In the genomic region with DNA sequence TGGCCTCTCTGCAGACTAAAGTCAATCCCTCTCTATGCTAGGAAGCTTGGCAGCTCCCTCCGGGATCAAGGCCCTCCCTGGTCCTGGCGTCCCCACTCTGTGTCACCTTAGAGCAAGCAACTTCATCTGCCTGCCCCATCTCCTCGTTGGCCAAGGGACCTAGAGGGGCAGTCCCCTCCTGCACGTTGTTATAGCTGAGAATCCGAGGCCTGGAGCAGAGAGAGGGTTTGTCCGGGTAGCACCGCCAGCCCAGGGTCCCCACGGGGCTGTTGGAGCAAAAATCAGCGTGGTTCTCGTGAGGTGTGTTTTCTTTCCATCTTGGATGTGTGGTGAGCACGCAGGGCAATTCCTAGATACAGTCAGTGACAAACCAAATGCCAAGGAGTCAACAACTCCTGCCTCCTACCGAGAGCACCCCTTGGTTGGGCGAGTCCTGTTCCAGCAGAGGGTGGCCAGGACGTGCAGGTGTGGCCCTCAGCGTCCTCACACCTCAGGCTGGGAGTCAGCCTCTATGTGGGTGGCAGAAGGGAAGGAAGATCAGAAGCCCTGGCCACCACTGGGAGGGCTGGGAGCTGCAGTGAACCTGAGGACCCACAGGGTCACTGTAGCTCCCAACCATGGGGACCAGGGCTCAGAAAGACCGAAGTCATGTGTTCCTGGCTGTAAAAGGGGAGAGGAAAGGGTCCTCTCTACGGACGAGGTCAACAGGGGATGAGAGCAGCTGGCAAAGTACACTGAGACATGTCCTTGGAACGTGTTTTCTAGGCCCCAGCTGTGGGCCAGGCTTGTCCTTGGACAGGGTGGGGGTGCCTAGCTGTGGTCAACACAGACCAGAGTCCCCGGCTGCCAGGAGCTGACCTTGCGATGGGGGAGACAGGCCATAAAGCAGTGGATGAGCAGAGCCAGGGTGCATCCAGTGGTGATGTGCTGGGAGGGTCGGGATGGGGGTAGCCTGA, we compare ENCODE assay signal across 1 cellular context.
TF ChIP-seq lines count a peak whose summit lies in the region.

No MANE protein-coding gene starts in this region.

TF ChIP-seq in HepG2, 621 proteins besides CTCF, POLR2A, EP300 and RAD21 (continued from another document and continues in another):
- TF ChIP-seq, protein P1, sequence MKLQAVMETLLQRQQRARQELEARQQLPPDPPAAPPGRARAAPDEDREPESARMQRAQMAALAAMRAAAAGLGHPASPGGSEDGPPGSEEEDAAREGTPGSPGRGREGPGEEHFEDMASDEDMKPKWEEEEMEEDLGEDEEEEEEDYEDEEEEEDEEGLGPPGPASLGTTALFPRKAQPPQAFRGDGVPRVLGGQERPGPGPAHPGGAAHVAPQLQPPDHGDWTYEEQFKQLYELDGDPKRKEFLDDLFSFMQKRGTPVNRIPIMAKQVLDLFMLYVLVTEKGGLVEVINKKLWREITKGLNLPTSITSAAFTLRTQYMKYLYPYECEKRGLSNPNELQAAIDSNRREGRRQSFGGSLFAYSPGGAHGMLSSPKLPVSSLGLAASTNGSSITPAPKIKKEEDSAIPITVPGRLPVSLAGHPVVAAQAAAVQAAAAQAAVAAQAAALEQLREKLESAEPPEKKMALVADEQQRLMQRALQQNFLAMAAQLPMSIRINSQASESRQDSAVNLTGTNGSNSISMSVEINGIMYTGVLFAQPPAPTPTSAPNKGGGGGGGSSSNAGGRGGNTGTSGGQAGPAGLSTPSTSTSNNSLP (IDR thresholded peaks at IDR 0.05; ENCODE audit: low read depth, low read length) = no peak
- no peak for TF ChIP-seq KDM5A (IDR thresholded peaks at IDR 0.05; ENCODE audit: borderline replicate concordance, low read length)
- 0 out of 2 replicates have a peak, but pooled peaks have one; percentile 41 for TF ChIP-seq AHR (CRISPR knock-in tag; IDR thresholded peaks at IDR 0.05)
- peak; percentile 92 for TF ChIP-seq ZNF350 (CRISPR knock-in tag; IDR thresholded peaks at IDR 0.05; ENCODE audit: borderline replicate concordance, low read depth)
- peak; percentile 91 for TF ChIP-seq ZNF800 (CRISPR knock-in tag; IDR thresholded peaks at IDR 0.05)
- TF ChIP-seq ZNF652 (CRISPR knock-in tag; IDR thresholded peaks at IDR 0.05; ENCODE audit: borderline replicate concordance, low read depth) = peak; percentile 90
- TF ChIP-seq DRAP1 (CRISPR knock-in tag; IDR thresholded peaks at IDR 0.05) = peak; percentile 72; the same call in 1 of the 2 replicates
- TF ChIP-seq SRF (IDR thresholded peaks at IDR 0.05; ENCODE audit: low read depth, low read length) = no peak
- TF ChIP-seq PCBP1 (IDR thresholded peaks at IDR 0.05; ENCODE audit: borderline replicate concordance, low read depth, low read length) = no peak
- TF ChIP-seq ZNF20 (CRISPR knock-in tag; IDR thresholded peaks at IDR 0.05) = no peak
- peak; percentile 46; the same call in 1 of the 2 replicates for TF ChIP-seq GABPB1 (CRISPR knock-in tag; IDR thresholded peaks at IDR 0.05)
- TF ChIP-seq SMYD3 (CRISPR knock-in tag; IDR thresholded peaks at IDR 0.05) = no peak
- peak; percentile 54 for TF ChIP-seq ZNF891 (CRISPR knock-in tag; IDR thresholded peaks at IDR 0.05)
- TF ChIP-seq ZC3H4 (CRISPR knock-in tag; IDR thresholded peaks at IDR 0.05; ENCODE audit: borderline replicate concordance) = no peak
- no peak for TF ChIP-seq ZNF367 (CRISPR knock-in tag; IDR thresholded peaks at IDR 0.05; ENCODE audit: borderline replicate concordance)
- no peak for TF ChIP-seq ATM (IDR thresholded peaks at IDR 0.05; ENCODE audit: borderline replicate concordance)
- peak; percentile 88; the same call in 1 of the 2 replicates for TF ChIP-seq ZSCAN21 (CRISPR knock-in tag; IDR thresholded peaks at IDR 0.05; ENCODE audit: borderline replicate concordance)
- TF ChIP-seq, protein P2, sequence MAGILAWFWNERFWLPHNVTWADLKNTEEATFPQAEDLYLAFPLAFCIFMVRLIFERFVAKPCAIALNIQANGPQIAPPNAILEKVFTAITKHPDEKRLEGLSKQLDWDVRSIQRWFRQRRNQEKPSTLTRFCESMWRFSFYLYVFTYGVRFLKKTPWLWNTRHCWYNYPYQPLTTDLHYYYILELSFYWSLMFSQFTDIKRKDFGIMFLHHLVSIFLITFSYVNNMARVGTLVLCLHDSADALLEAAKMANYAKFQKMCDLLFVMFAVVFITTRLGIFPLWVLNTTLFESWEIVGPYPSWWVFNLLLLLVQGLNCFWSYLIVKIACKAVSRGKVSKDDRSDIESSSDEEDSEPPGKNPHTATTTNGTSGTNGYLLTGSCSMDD (CRISPR knock-in tag; IDR thresholded peaks at IDR 0.05) = no peak
- TF ChIP-seq KDM3A (CRISPR knock-in tag; IDR thresholded peaks at IDR 0.05; ENCODE audit: low read depth) = peak; percentile 73; the same call in 1 of the 2 replicates
- TF ChIP-seq, protein P3, sequence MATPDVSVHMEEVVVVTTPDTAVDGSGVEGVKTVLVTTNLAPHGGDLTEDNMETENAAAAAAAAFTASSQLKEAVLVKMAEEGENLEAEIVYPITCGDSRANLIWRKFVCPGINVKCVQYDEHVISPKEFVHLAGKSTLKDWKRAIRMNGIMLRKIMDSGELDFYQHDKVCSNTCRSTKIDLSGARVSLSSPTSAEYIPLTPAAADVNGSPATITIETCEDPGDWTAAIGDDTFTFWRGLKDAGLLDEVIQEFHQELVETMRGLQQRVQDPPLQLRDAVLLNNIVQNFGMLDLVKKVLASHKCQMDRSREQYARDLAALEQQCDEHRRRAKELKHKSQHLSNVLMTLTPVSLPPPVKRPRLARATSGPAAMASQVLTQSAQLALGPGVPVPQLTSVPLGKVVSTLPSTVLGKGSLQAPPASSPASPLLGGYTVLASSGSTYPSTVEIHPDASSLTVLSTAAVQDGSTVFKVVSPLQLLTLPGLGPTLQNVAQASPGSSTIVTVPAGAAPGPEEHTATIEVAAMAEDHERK (CRISPR knock-in tag; IDR thresholded peaks at IDR 0.05; ENCODE audit: low read depth) = no peak
- no peak for TF ChIP-seq DDIT3 (CRISPR knock-in tag; IDR thresholded peaks at IDR 0.05)
- no peak for TF ChIP-seq ZNF577 (CRISPR knock-in tag; IDR thresholded peaks at IDR 0.05; ENCODE audit: borderline replicate concordance, low read depth)
- peak; percentile 32; the same call in 1 of the 2 replicates for TF ChIP-seq MAZ (IDR thresholded peaks at IDR 0.05; ENCODE audit: borderline replicate concordance, low read depth, low read length)
- TF ChIP-seq MAZ (CRISPR knock-in tag; IDR thresholded peaks at IDR 0.05; ENCODE audit: low read depth) = peak; percentile 82
- TF ChIP-seq SMARCE1 (IDR thresholded peaks at IDR 0.05; ENCODE audit: borderline replicate concordance) = no peak
- 0 out of 2 replicates have a peak, but pooled peaks have one; percentile 56 for TF ChIP-seq ZKSCAN5 (CRISPR knock-in tag; IDR thresholded peaks at IDR 0.05)
- TF ChIP-seq, protein P4, sequence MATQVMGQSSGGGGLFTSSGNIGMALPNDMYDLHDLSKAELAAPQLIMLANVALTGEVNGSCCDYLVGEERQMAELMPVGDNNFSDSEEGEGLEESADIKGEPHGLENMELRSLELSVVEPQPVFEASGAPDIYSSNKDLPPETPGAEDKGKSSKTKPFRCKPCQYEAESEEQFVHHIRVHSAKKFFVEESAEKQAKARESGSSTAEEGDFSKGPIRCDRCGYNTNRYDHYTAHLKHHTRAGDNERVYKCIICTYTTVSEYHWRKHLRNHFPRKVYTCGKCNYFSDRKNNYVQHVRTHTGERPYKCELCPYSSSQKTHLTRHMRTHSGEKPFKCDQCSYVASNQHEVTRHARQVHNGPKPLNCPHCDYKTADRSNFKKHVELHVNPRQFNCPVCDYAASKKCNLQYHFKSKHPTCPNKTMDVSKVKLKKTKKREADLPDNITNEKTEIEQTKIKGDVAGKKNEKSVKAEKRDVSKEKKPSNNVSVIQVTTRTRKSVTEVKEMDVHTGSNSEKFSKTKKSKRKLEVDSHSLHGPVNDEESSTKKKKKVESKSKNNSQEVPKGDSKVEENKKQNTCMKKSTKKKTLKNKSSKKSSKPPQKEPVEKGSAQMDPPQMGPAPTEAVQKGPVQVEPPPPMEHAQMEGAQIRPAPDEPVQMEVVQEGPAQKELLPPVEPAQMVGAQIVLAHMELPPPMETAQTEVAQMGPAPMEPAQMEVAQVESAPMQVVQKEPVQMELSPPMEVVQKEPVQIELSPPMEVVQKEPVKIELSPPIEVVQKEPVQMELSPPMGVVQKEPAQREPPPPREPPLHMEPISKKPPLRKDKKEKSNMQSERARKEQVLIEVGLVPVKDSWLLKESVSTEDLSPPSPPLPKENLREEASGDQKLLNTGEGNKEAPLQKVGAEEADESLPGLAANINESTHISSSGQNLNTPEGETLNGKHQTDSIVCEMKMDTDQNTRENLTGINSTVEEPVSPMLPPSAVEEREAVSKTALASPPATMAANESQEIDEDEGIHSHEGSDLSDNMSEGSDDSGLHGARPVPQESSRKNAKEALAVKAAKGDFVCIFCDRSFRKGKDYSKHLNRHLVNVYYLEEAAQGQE (IDR thresholded peaks at IDR 0.05; ENCODE audit: borderline replicate concordance in 1 of 2, low read depth in 1 of 2, low read length in 2 of 2) = no peak
- TF ChIP-seq ZNF468 (CRISPR knock-in tag; IDR thresholded peaks at IDR 0.05) = no peak
- 0 out of 2 replicates have a peak, but pooled peaks have one; percentile 8 for TF ChIP-seq STAG1 (CRISPR knock-in tag; IDR thresholded peaks at IDR 0.05)
- TF ChIP-seq ZFP41 (CRISPR knock-in tag; IDR thresholded peaks at IDR 0.05; ENCODE audit: borderline replicate concordance) = peak; percentile 39; the same call in 1 of the 2 replicates
- TF ChIP-seq NR2C2 (CRISPR knock-in tag; IDR thresholded peaks at IDR 0.05; ENCODE audit: borderline replicate concordance) = peak; percentile 87
- no peak for TF ChIP-seq ATF1 (CRISPR knock-in tag; IDR thresholded peaks at IDR 0.05)
- TF ChIP-seq SP2 (CRISPR knock-in tag; IDR thresholded peaks at IDR 0.05) = no peak; the same call in 1 of the 2 replicates
- no peak for TF ChIP-seq ZNF562 (CRISPR knock-in tag; IDR thresholded peaks at IDR 0.05; ENCODE audit: borderline replicate concordance)
- 0 out of 2 replicates have a peak, but pooled peaks have one; percentile 69 for TF ChIP-seq ZSCAN12 (CRISPR knock-in tag; IDR thresholded peaks at IDR 0.05)
- TF ChIP-seq SP4 (CRISPR knock-in tag; IDR thresholded peaks at IDR 0.05) = peak; percentile 44; the same call in 1 of the 2 replicates
- no peak for TF ChIP-seq BRF2 (CRISPR knock-in tag; IDR thresholded peaks at IDR 0.05)
- peak; percentile 98 for TF ChIP-seq THRA (CRISPR knock-in tag; IDR thresholded peaks at IDR 0.05; ENCODE audit: borderline replicate concordance)
- TF ChIP-seq PHF21A (CRISPR knock-in tag; IDR thresholded peaks at IDR 0.05) = peak; percentile 86
- no peak for TF ChIP-seq U2AF1 (optimal IDR thresholded peaks at IDR 0.05; ENCODE audit: low read depth, low read length)
- TF ChIP-seq, protein P5, sequence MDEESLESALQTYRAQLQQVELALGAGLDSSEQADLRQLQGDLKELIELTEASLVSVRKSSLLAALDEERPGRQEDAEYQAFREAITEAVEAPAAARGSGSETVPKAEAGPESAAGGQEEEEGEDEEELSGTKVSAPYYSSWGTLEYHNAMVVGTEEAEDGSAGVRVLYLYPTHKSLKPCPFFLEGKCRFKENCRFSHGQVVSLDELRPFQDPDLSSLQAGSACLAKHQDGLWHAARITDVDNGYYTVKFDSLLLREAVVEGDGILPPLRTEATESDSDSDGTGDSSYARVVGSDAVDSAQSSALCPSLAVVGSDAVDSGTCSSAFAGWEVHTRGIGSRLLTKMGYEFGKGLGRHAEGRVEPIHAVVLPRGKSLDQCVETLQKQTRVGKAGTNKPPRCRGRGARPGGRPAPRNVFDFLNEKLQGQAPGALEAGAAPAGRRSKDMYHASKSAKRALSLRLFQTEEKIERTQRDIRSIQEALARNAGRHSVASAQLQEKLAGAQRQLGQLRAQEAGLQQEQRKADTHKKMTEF (CRISPR knock-in tag; IDR thresholded peaks at IDR 0.05) = peak; percentile 93
- TF ChIP-seq KDM1A (CRISPR knock-in tag; IDR thresholded peaks at IDR 0.05) = no peak
- TF ChIP-seq ZNF143 (CRISPR knock-in tag; IDR thresholded peaks at IDR 0.05) = no peak
- peak; percentile 90; the same call in 1 of the 2 replicates for TF ChIP-seq ZNF598 (CRISPR knock-in tag; IDR thresholded peaks at IDR 0.05; ENCODE audit: borderline replicate concordance)
- TF ChIP-seq ZNF460 (CRISPR knock-in tag; IDR thresholded peaks at IDR 0.05; ENCODE audit: borderline replicate concordance) = no peak
- peak; percentile 65; the same call in 1 of the 2 replicates for TF ChIP-seq ZNF83 (CRISPR knock-in tag; IDR thresholded peaks at IDR 0.05; ENCODE audit: borderline replicate concordance)
